6 cellular contexts compared by ENCODE assay signal in the genomic region with DNA sequence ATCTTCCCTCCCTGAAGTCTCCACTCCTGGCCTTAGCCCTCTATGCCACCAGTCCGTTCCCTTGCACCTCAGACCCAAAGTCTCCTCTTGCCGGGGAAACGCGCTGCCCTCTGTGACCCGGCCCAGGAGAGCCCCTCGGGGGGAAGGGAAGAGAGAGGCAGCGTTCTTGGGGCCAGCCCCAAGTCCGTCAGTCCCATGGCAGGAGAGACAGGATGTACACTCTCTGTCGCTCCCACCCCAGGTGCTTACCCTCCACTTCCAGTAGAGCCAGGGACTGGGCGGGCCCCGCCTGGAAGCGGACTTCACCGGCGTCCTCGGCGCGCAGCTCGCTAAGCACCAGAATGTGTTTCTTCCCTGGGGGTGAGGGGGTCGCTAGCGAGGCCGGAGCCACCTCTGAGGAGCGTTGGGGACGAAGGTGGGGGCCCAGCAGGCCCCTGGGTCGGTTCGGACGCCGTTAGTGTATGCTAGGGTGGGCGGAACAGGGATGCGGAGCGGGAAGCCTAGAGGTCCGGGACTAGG. TPM values are rescaled to one million over a fixed set of nuclear protein-coding genes. Genes with fewer than 3 reads are reported as not detected.
DNase-seq lines count a peak whose midpoint lies in the region; ATAC-seq and TF ChIP-seq lines count a peak whose summit lies in the region.

No MANE protein-coding gene starts in this region.

- TF ChIP-seq CTCF in astrocyte of the cerebellum (IDR thresholded peaks at IDR 0.05; ENCODE audit: low read depth, low read length, missing control alignments) (no peak), natural killer cell (IDR thresholded peaks at IDR 0.05) (no peak)

- peaks cover 5 to 17% of the 10 kb centered on the region in 2 donors for H3K4me1 Mint-ChIP-seq in natural killer cell

- H3K4me3 Mint-ChIP-seq in natural killer cell: peak overlapping the region; percentile 79

- H3K36me3 Mint-ChIP-seq in natural killer cell: no peaks in the 10 kb centered on the region

- H3K27ac Mint-ChIP-seq in natural killer cell: peak overlapping the region in 1 of 2 donors; percentile 87

- H3K9me3 Mint-ChIP-seq in natural killer cell: no peaks in the 10 kb centered on the region

- DNase-seq in ELR (ENCODE audit: low read depth) (peak; percentile 42), astrocyte of the cerebellum (ENCODE audit: low read depth) (no peak), natural killer cell (peak; percentile 32), NCI-H774 (lab: John Stamatoyannopoulos, UW) (no peak), SHP77 (lab: John Stamatoyannopoulos, UW) (no peak)

- peaks cover 8 to 33% of the 10 kb centered on the region in 2 donors for H3K27me3 Mint-ChIP-seq in natural killer cell (ENCODE audit: low read depth in 2 of 2)

- in situ Hi-C loops in astrocyte of the cerebellum (cut with HindIII; ENCODE audit: low sequenced_read_pairs): no loop called here

- intact Hi-C loops in natural killer cell (cut with micrococcal nuclease): loop anchor here (1.0 to 2.0 kb wide), 2 partner anchors 8 to 47 kb away; partner anchors contain the start of gene TMEM198

- ATAC-seq in HG02981 (IDR thresholded peaks at IDR 0.05; ENCODE audit: unreplicated experiment) (peak; percentile 17), natural killer cell (peak in 1 of 3 donors; percentile 1)

- H3K4me3 ChIP-seq in astrocyte of the cerebellum (ENCODE audit: low read depth, low read length): peak overlapping the region; percentile 52

RNA-seq across cellular contexts. Expression of gene TMEM198, which starts 8.1 kb away (rescaled TPM):
- total RNA-seq in natural killer cell: 1 to 10 TPM; 1.7 to 2.3 (median 1.8) TPM

RNA-seq across cellular contexts. Expression of gene CHPF, which starts 8.3 kb away (rescaled TPM):
- 10 to 100 TPM in 2 of 3 donors, 1 to 10 TPM in 1; 9.6 to 19.2 (median 12.7) TPM for total RNA-seq in natural killer cell

RNA-seq across cellular contexts. Expression of gene OBSL1, which starts 19.4 kb away (rescaled TPM):
- total RNA-seq in natural killer cell: 1 to 10 TPM in 1 of 3 donors, under 1 TPM in 2; 0.07 to 8.8 (median 0.32) TPM

RNA-seq across cellular contexts. Expression of gene INHA, which starts 20.2 kb away (rescaled TPM):
- total RNA-seq in natural killer cell: not detected

RNA-seq across cellular contexts. Expression of gene ASIC4, which starts 37.6 kb away (rescaled TPM):
- under 1 TPM in 2 of 3 donors, not detected in 1; 0.12 to 0.20 TPM for total RNA-seq in natural killer cell

Comparison
In these comparisons a context has a peak if more than half of its experiments do, and no peak if none do; other contexts are left out.
1. DNase-seq: peak in ELR (single experiment) and natural killer cell (single experiment); none in astrocyte of the cerebellum (single experiment), NCI-H774 (single experiment) and SHP77 (0 of 2).